ENCODE assay signal across 14 cellular contexts in genomic region chr18:12423393-12423792, GRCh38.
"Had no signal": no experiment of that assay in that cellular context is flagged by ENCODE, and none has a peak within 500 bp of the region (broad histone marks: within the 10 kb centered on the region; RNA-seq: fewer than 3 reads in every experiment).

No MANE protein-coding gene starts in this region.

- H3K27ac Mint-ChIP-seq: type B pancreatic cell had no signal

- ATAC-seq: gastroesophageal sphincter; naive thymus-derived CD8-positive, alpha-beta T cell had no signal

- H3K27me3 Mint-ChIP-seq: type B pancreatic cell had no signal

- H3K9me3 Mint-ChIP-seq: naive thymus-derived CD8-positive, alpha-beta T cell; type B pancreatic cell had no signal

- H3K9me3 ChIP-seq: esophagus squamous epithelium, mucosa of descending colon, ovary, right atrium auricular region, vagina had no signal

- H3K36me3 ChIP-seq: ovary, right atrium auricular region, vagina had no signal

- H3K4me3 ChIP-seq: esophagus squamous epithelium, gastroesophageal sphincter, mucosa of descending colon, ovary, right atrium auricular region, vagina had no signal

- H3K27ac ChIP-seq: esophagus squamous epithelium, gastroesophageal sphincter, ovary, right atrium auricular region, vagina had no signal

- DNase-seq: esophagus squamous epithelium; foreskin fibroblast; glutamatergic neuron; islet precursor cell; mucosa of descending colon; naive thymus-derived CD8-positive, alpha-beta T cell; nucleus accumbens; ovary; stimulated activated CD4-positive, alpha-beta T cell treated with anti-CD3 and anti-CD28 coated beads, Interleukin-12 subunit alpha, Interleukin-12 subunit beta, amount 100 ng/mL, for 4 hours; stimulated activated naive CD4-positive, alpha-beta T cell treated with Interleukin-2 at 50 U/mL for 16 hours had no signal

- H3K4me3 Mint-ChIP-seq: type B pancreatic cell had no signal

- H3K36me3 Mint-ChIP-seq: naive thymus-derived CD8-positive, alpha-beta T cell; type B pancreatic cell had no signal

- H3K27me3 ChIP-seq: esophagus squamous epithelium, gastroesophageal sphincter, ovary, right atrium auricular region, vagina had no signal
